ENCODE assay signal across 9 cellular contexts in genomic region chr14:35821546-35822411, GRCh38. TPM values are rescaled to one million over a fixed set of nuclear protein-coding genes. Genes with fewer than 3 reads are reported as not detected.
A peak's percentile ranks its signal among the peaks of the same experiment; 100 is the strongest.
DNase-seq lines count a peak whose midpoint lies in the region; ATAC-seq, FAIRE-seq and TF ChIP-seq lines count a peak whose summit lies in the region.
"Had no signal": no experiment of that assay in that cellular context is flagged by ENCODE, and none has a peak within 500 bp of the region (broad histone marks: within the 10 kb centered on the region; RNA-seq: fewer than 3 reads in every experiment).

No MANE protein-coding gene starts in this region.

- no peak overlapping the region for H3K4me3 ChIP-seq in BJ (ENCODE audit: low read depth, low read length)
- H3K4me3 ChIP-seq in small intestine (ENCODE audit: low read depth in 1 of 2, low read length in 2 of 2), result no peak overlapping the region

- no peaks in the 10 kb centered on the region for H3K9me3 ChIP-seq in small intestine (ENCODE audit: control insufficient read depth, low read depth)

- H3K27me3 ChIP-seq in BJ (ENCODE audit: control insufficient read depth, insufficient read depth, low read length) (no peaks in the 10 kb centered on the region; the same call in 1 of the 2 replicates), small intestine (ENCODE audit: control insufficient read depth in 2 of 2, insufficient read depth in 2 of 2, low read length in 2 of 2) (no peaks in the 10 kb centered on the region)

- no peak for FAIRE-seq in small intestine (lab: Jason Lieb, UNC)

- H3K4me1 Mint-ChIP-seq in effector memory CD8-positive, alpha-beta T cell (ENCODE audit: low read depth in 2 of 2), result peaks cover 3 to 6% of the 10 kb centered on the region in 2 donors

- H3K27me3 Mint-ChIP-seq in effector memory CD8-positive, alpha-beta T cell, result no peaks in the 10 kb centered on the region

- TF ChIP-seq CTCF in BJ (IDR thresholded peaks at IDR 0.05; ENCODE audit: insufficient read depth, low read depth, low read length) (peak; percentile 92), GM12873 (IDR thresholded peaks at IDR 0.05; ENCODE audit: insufficient read depth, low read depth, low read length, missing control alignments) (peak; percentile 85)

- CTCF ChIA-PET in BJ (lab: Yijun Ruan, JAX), result interaction anchor here (0.6 to 3.4 kb wide), 10 partner anchors 7 to 123 kb away, joined by 3 to 13 read pairs (median 5); partner anchors contain the start of gene RALGAPA1

- H3K27ac Mint-ChIP-seq in effector memory CD8-positive, alpha-beta T cell, result no peak overlapping the region

- no peak for ATAC-seq in effector memory CD8-positive, alpha-beta T cell (replicated peaks)
- ATAC-seq in HG02610 (IDR thresholded peaks at IDR 0.05; ENCODE audit: unreplicated experiment), result no peak

- 27 to 30% (median 29%) methylated on average over 7 of the region's 7 CpGs for WGBS in small intestine, 3 donors

- DNase-seq in BJ (ENCODE audit: low read depth) (no peak), NCI-H774 (lab: John Stamatoyannopoulos, UW) (peak; percentile 26), epidermal melanocyte (ENCODE audit: insufficient read length, low spot score) (peak; percentile 42), small intestine (peak; percentile 42), GM19240 (ENCODE audit: insufficient read length, low spot score) (no peak)
- DNase-seq in effector memory CD8-positive, alpha-beta T cell, result no peak

- no peak overlapping the region for H3K4me3 Mint-ChIP-seq in effector memory CD8-positive, alpha-beta T cell
- H3K4me3 Mint-ChIP-seq: immature natural killer cell had no signal

- no peaks in the 10 kb centered on the region for H3K4me1 ChIP-seq in small intestine (ENCODE audit: control insufficient read depth in 2 of 2, insufficient read depth in 1 of 2, low read depth in 1 of 2, low read length in 1 of 2)

- no peaks in the 10 kb centered on the region for H3K36me3 ChIP-seq in BJ (ENCODE audit: control insufficient read depth, insufficient read depth, low read length)
- no peaks in the 10 kb centered on the region for H3K36me3 ChIP-seq in small intestine (ENCODE audit: control insufficient read depth in 2 of 2, insufficient read depth in 2 of 2, low read length in 2 of 2)

- no peaks in the 10 kb centered on the region for H3K9me3 Mint-ChIP-seq in effector memory CD8-positive, alpha-beta T cell
- H3K9me3 Mint-ChIP-seq: immature natural killer cell had no signal

- POLR2A ChIA-PET in BJ (lab: Charles Lee), result no interaction called here

- H3K27ac ChIP-seq in small intestine (ENCODE audit: low read depth in 1 of 2, low read length in 1 of 2), result no peak overlapping the region

- H3K36me3 Mint-ChIP-seq in effector memory CD8-positive, alpha-beta T cell (ENCODE audit: insufficient read depth), result peaks cover 11% of the 10 kb centered on the region
- H3K36me3 Mint-ChIP-seq: immature natural killer cell had no signal

RNA-seq across cellular contexts. Expression of gene BRMS1L, which starts 4.4 kb away (rescaled TPM):
- 2.5 and 6.4 TPM in 2 replicates for polyA plus RNA-seq in BJ (2011; rRNA removed)
- 0.98 and 1.6 TPM in 2 replicates for polyA minus RNA-seq in BJ (2011; rRNA and poly(A)+ RNA removed)
- 1 to 10 TPM; 2.7 to 4.6 (median 4.0) TPM for polyA plus RNA-seq in small intestine

RNA-seq across cellular contexts. Expression of gene RALGAPA1, which starts 12.7 kb away (rescaled TPM):
- 4.7 and 8.5 TPM in 2 replicates for polyA plus RNA-seq in BJ (2011; rRNA removed)
- 14.9 and 17.7 TPM in 2 replicates for polyA minus RNA-seq in BJ (2011; rRNA and poly(A)+ RNA removed)
- 10 to 100 TPM in 2 of 3 donors, 1 to 10 TPM in 1; 9.6 to 14.8 (median 11.9) TPM for polyA plus RNA-seq in small intestine

Comparison
In these comparisons a context has a peak if more than half of its experiments do, and no peak if none do; other contexts are left out.
1. DNase-seq: peak in NCI-H774 (single experiment), epidermal melanocyte (single experiment) and small intestine (single experiment); none in BJ (single experiment), effector memory CD8-positive, alpha-beta T cell (0 of 3) and GM19240 (single experiment).